ENCODE assay signal across 15 cellular contexts in the genomic region with DNA sequence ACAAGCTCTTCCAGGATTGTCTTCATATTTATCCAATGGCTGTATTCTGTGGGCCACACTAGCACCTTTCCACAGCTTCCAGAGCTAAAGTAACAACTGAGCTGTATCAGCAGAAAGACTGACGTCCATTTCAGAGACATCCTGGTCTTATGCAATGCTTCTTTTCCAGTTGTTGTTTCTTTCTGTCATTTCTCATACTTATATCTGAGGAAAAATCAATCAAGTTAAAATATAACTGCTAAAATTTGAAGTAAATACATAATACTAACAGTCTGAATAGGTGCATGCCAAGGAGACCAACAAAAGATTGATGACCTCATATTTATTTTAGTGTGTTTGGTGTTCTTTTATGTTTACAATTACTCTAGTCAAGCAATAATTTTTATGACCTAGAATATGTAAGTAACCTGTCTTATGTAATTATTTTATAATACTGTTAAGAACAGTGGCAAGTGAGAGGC. TPM values are rescaled to one million over a fixed set of nuclear protein-coding genes. Genes with fewer than 3 reads are reported as not detected.
"Had no signal": no experiment of that assay in that cellular context is flagged by ENCODE, and none has a peak within 500 bp of the region (broad histone marks: within the 10 kb centered on the region; RNA-seq: fewer than 3 reads in every experiment).

A gene (minus strand): TSS at position 174 of the 461 bp plus-strand sequence. CDS start 34 bp downstream, at position 140.

RNA-seq across cellular contexts. Expression of the gene that starts here (rescaled TPM):
- total RNA-seq: activated CD4-positive, alpha-beta T cell treated with anti-CD3 and anti-CD28 coated beads, Interleukin-2, amount 10 ng/mL, durations not matched to agents 24 days and 14 days; activated CD8-positive, alpha-beta memory T cell treated with anti-CD3 and anti-CD28 coated beads for 36 hours; activated CD8-positive, alpha-beta T cell treated with anti-CD3 and anti-CD28 coated beads for 36 hours; activated naive CD8-positive, alpha-beta T cell treated with anti-CD3 and anti-CD28 coated beads for 36 hours; activated T-cell treated with anti-CD3 and anti-CD28 coated beads, Interleukin-2, amount 50 U/mL, for 72 hours; activated T-helper 17 cell treated with anti-CD3 and anti-CD28 coated beads, Interleukin-2, amount 50 U/mL, for 72 hours; aorta; cardiac septum; LHCN-M2; M059J; OCI-LY7; RPMI7951; SJCRH30; T-helper 1 cell treated with Interleukin-12 subunit alpha and Interleukin-12 subunit beta and Interleukin-4 antibody, amounts not matched to agents 30 ng/mL and 1 ng/mL, for 36 hours; T-helper 2 cell treated with Interferon-gamma antibody and Interleukin-4, amounts not matched to agents 100 ng/mL and 5 ng/mL, for 36 hours had no signal
